In the genomic region with DNA sequence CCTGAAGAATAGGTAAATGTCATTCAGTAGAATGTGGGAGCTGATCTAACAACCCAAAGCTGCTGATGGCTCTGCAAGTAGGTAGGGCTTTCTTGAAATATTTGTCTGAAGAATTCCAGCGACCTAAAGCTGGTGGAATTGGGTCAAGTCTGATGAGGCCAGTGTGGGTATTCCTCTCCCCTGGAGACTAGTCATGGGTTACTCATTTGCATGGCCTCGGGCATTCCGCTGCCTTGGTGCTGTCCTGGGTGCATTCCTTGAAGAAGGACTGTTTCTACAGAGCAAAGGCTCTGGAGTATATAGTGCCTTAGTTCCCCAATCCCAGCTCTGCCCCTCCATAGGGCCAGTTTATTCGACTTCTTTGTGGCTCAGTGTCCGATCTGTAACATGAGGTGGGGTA, we compare ENCODE assay signal across 1 cellular context.
A peak's percentile ranks its signal among the peaks of the same experiment; 100 is the strongest.
TF ChIP-seq lines count a peak whose summit lies in the region.

No MANE protein-coding gene starts in this region.

TF ChIP-seq in H1, 55 proteins besides CTCF, POLR2A, EP300 and RAD21:
- TF ChIP-seq PHF8 (conservative IDR thresholded peaks at IDR 0.05; ENCODE audit: low read depth, low read length), result no peak
- TF ChIP-seq TEAD4 (IDR thresholded peaks at IDR 0.05; ENCODE audit: low read depth, low read length), result 0 out of 2 replicates have a peak, but pooled peaks have one; percentile 50
